3 cellular contexts compared by ENCODE assay signal in genomic region chr2:80711915-80712314, GRCh38.
A peak's percentile ranks its signal among the peaks of the same experiment; 100 is the strongest.
TF ChIP-seq lines count a peak whose summit lies in the region.

No MANE protein-coding gene starts in this region.

TF ChIP-seq in A549, 52 proteins besides CTCF, POLR2A, EP300 and RAD21:
- no peak for TF ChIP-seq USF2 (IDR thresholded peaks at IDR 0.05)
- TF ChIP-seq RNF2 (IDR thresholded peaks at IDR 0.05; ENCODE audit: borderline replicate concordance, low read depth), result no peak
- peak; percentile 93 for TF ChIP-seq MAFK (IDR thresholded peaks at IDR 0.05; ENCODE audit: partially characterized antibody)
- TF ChIP-seq KDM1A (IDR thresholded peaks at IDR 0.05; ENCODE audit: low read depth), result no peak
- TF ChIP-seq HOXA7 (CRISPR knock-in tag; IDR thresholded peaks at IDR 0.05), result no peak
- TF ChIP-seq E2F6 (IDR thresholded peaks at IDR 0.05; ENCODE audit: borderline replicate concordance, low read depth), result no peak
- TF ChIP-seq FOSL2 (IDR thresholded peaks at IDR 0.05), result no peak
- TF ChIP-seq FOSL2 (CRISPR knock-in tag; IDR thresholded peaks at IDR 0.05), result no peak
- no peak for TF ChIP-seq NR3C1 (IDR thresholded peaks at IDR 0.05)
TF ChIP-seq in A549: peak in this region for 1.

TF ChIP-seq in IMR-90, 13 proteins besides CTCF, POLR2A, EP300 and RAD21:
- no peak for TF ChIP-seq MXI1 (IDR thresholded peaks at IDR 0.05; ENCODE audit: borderline replicate concordance, low read depth, low read length)
- TF ChIP-seq MAFK (IDR thresholded peaks at IDR 0.05; ENCODE audit: low read depth, low read length), result peak; percentile 97
TF ChIP-seq in IMR-90: peak in this region for 1.

TF ChIP-seq in H1, 55 proteins besides CTCF, POLR2A, EP300 and RAD21:
- peak; percentile 79 for TF ChIP-seq MAFK (IDR thresholded peaks at IDR 0.05; ENCODE audit: low read depth, low read length)
- no peak for TF ChIP-seq CREB1 (IDR thresholded peaks at IDR 0.05)
